In genomic region chr11:59206635-59207034, GRCh38 we compare ENCODE assay signal across 1 cellular context.
TF ChIP-seq lines count a peak whose summit lies in the region.

No MANE protein-coding gene starts in this region.

TF ChIP-seq in GM23338, 12 proteins besides CTCF, POLR2A, EP300 and RAD21 (continued from another document):
- TF ChIP-seq POLR2AphosphoS5 (IDR thresholded peaks at IDR 0.05; ENCODE audit: low read depth) = no peak
- no peak for TF ChIP-seq ETS1 (IDR thresholded peaks at IDR 0.05)
